32 cellular contexts compared by ENCODE assay signal in the genomic region with DNA sequence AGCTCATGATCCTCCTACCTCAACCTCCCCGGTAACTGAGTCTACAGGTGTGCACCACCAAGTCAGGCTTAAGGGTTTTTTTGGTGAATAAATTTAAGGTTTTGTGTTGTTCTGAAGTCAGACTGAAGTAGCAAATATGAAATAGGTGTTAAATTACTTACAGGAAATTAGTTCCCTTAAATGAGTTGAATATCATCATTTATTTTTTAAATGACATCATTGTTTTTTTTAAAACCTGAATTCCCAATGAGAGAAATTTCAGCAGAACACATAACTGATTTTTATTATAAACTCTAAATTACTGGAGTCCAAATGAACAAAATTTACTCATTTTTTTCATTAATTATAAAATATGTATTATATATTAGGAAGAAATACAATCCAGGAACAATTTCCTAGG. TPM values are rescaled to one million over a fixed set of nuclear protein-coding genes. Genes with fewer than 3 reads are reported as not detected.
"Had no signal": no experiment of that assay in that cellular context is flagged by ENCODE, and none has a peak within 500 bp of the region (broad histone marks: within the 10 kb centered on the region; RNA-seq: fewer than 3 reads in every experiment).

No MANE protein-coding gene starts in this region.

- H3K27me3 ChIP-seq: ascending aorta, breast epithelium, esophagus muscularis mucosa, gastroesophageal sphincter had no signal

- H3K4me3 ChIP-seq: ascending aorta, breast epithelium, cardiac muscle cell, coronary artery, esophagus muscularis mucosa, gastroesophageal sphincter had no signal

- H3K9me3 ChIP-seq: ascending aorta, breast epithelium, esophagus muscularis mucosa, gastroesophageal sphincter had no signal

- DNase-seq: activated B cell treated with CpG ODN at 0.5 μM for 24 hours; activated CD4-positive, alpha-beta memory T cell treated with anti-CD3 and anti-CD28 coated beads for 36 hours; activated CD4-positive, alpha-beta T cell treated with anti-CD3 and anti-CD28 coated beads for 36 hours; activated CD4-positive, alpha-beta T cell treated with anti-CD3 and anti-CD28 coated beads, Interleukin-2, amount 10 ng/mL, durations not matched to agents 24 days and 14 days; activated CD8-positive, alpha-beta memory T cell treated with anti-CD3 and anti-CD28 coated beads, Interleukin-2, amount 10 ng/mL, durations not matched to agents 7 days and 5 days; activated CD8-positive, alpha-beta memory T cell treated with anti-CD3 and anti-CD28 coated beads, Interleukin-2, amount 50 U/mL, for 4 hours; activated CD8-positive, alpha-beta T cell treated with anti-CD3 and anti-CD28 coated beads, Interleukin-2, amount 10 ng/mL, durations not matched to agents 7 days and 5 days; activated effector memory CD4-positive, alpha-beta T cell treated with anti-CD3 and anti-CD28 coated beads, Interleukin-2, amount 50 U/mL, for 16 hours; activated naive CD4-positive, alpha-beta T cell treated with anti-CD3 and anti-CD28 coated beads, Interleukin-2, amount 10 ng/mL, durations not matched to agents 7 days and 5 days; activated naive CD8-positive, alpha-beta T cell treated with anti-CD3 and anti-CD28 coated beads, Interleukin-2, amount 10 ng/mL, durations not matched to agents 7 days and 5 days; activated T-cell treated with anti-CD3 and anti-CD28 coated beads, Interleukin-2, amount 50 U/mL, for 1 hour; activated T-cell treated with anti-CD3 and anti-CD28 coated beads, Interleukin-2, amount 50 U/mL, for 48 hours; central memory CD4-positive, alpha-beta T cell; cerebellar nuclear complex; dermis blood vessel endothelial cell; effector CD4-positive, alpha-beta T cell; effector memory CD8-positive, alpha-beta T cell; erythroblast; foreskin keratinocyte; T-helper 1 cell; T-helper 17 cell; T1000; WERI-Rb-1 had no signal

- ATAC-seq: activated CD4-positive, alpha-beta T cell treated with anti-CD3 and anti-CD28 coated beads for 36 hours; activated CD4-positive, CD25-positive, alpha-beta regulatory T cell treated with anti-CD3 and anti-CD28 coated beads, Interleukin-2, amount 50 U/mL, for 24 hours; activated CD8-positive, alpha-beta memory T cell treated with anti-CD3 and anti-CD28 coated beads, Interleukin-2, amount 10 ng/mL, durations not matched to agents 7 days and 5 days; activated CD8-positive, alpha-beta T cell treated with anti-CD3 and anti-CD28 coated beads, Interleukin-2, amount 10 ng/mL, durations not matched to agents 7 days and 5 days; activated naive CD4-positive, alpha-beta T cell treated with anti-CD3 and anti-CD28 coated beads, Interleukin-2, amount 50 U/mL, for 72 hours; effector memory CD8-positive, alpha-beta T cell; foreskin keratinocyte; gastroesophageal sphincter; T-helper 17 cell had no signal

- H3K27ac ChIP-seq: ascending aorta, breast epithelium, cardiac muscle cell, coronary artery, esophagus muscularis mucosa, foreskin keratinocyte, gastroesophageal sphincter, WERI-Rb-1 had no signal

- H3K36me3 ChIP-seq: ascending aorta, breast epithelium, cardiac muscle cell, esophagus muscularis mucosa, gastroesophageal sphincter, WERI-Rb-1 had no signal

- H3K4me1 ChIP-seq: ascending aorta, breast epithelium, foreskin keratinocyte had no signal

RNA-seq across cellular contexts. Expression of gene NRG2, which starts 33.0 kb away (rescaled TPM):
- total RNA-seq: activated CD4-positive, alpha-beta memory T cell treated with anti-CD3 and anti-CD28 coated beads for 36 hours; activated CD8-positive, alpha-beta T cell treated with anti-CD3 and anti-CD28 coated beads, Interleukin-2, amount 10 ng/mL, durations not matched to agents 7 days and 5 days; activated T-helper 2 cell treated with anti-CD3 and anti-CD28 coated beads, Interferon-gamma antibody, Interleukin-2, Interleukin-4, amounts not matched to agents 10 μg/mL and 5 μg/mL and 100 μg/mL, durations not matched to agents 14 hours and 24 hours and 36 hours had no signal
